ENCODE assay signal across 16 cellular contexts in genomic region chr12:52014567-52015392, GRCh38. TPM values are rescaled to one million over a fixed set of nuclear protein-coding genes. Genes with fewer than 3 reads are reported as not detected.
DNase-seq lines count a peak whose midpoint lies in the region; ATAC-seq and TF ChIP-seq lines count a peak whose summit lies in the region.
"Had no signal": no experiment of that assay in that cellular context is flagged by ENCODE, and none has a peak within 500 bp of the region (broad histone marks: within the 10 kb centered on the region; RNA-seq: fewer than 3 reads in every experiment).

No MANE protein-coding gene starts in this region.

- H3K4me3 Mint-ChIP-seq in IgD-negative memory B cell, result peak overlapping the region in 1 of 4 donors; percentile 69
- H3K4me3 Mint-ChIP-seq in stimulated activated memory B cell treated with anti-CD40 and anti-IgM and Interleukin-4, amounts not matched to agents 10 μg/mL and 1 μg/mL and 100 μg/mL, for 72 hours, result no peak overlapping the region
- H3K4me3 Mint-ChIP-seq: activated naive CD8-positive, alpha-beta T cell treated with anti-CD3 and anti-CD28 coated beads, Interleukin-2, amount 10 ng/mL, durations not matched to agents 7 days and 5 days; activated T-cell treated with anti-CD3 and anti-CD28 coated beads, Interleukin-2, amount 50 U/mL, for 72 hours had no signal

- H3K4me3 ChIP-seq in dorsolateral prefrontal cortex, result peak overlapping the region in 5 of 59 donors; percentile 9 to 31 (median 12)
- H3K4me3 ChIP-seq: PC-9, SJCRH30 had no signal

- no peak for DNase-seq in dorsolateral prefrontal cortex
- peak; percentile 50 for DNase-seq in iris pigment epithelial cell (ENCODE audit: low read depth)
- DNase-seq in midbrain (lab: John Stamatoyannopoulos, UW), result no peak
- no peak for DNase-seq in SW480 (ENCODE audit: low spot score)
- DNase-seq: activated CD8-positive, alpha-beta memory T cell treated with anti-CD3 and anti-CD28 coated beads for 24 hours; activated naive CD8-positive, alpha-beta T cell treated with anti-CD3 and anti-CD28 coated beads, Interleukin-2, amount 10 ng/mL, durations not matched to agents 7 days and 5 days; activated T-cell treated with anti-CD3 and anti-CD28 coated beads, Interleukin-2, amount 50 U/mL, for 72 hours; AML-193; effector CD4-positive, alpha-beta T cell; NCI-H82; PC-9; SJCRH30 had no signal

- peak overlapping the region; percentile 39 to 88 (median 83) for H3K27ac Mint-ChIP-seq in IgD-negative memory B cell
- H3K27ac Mint-ChIP-seq in stimulated activated memory B cell treated with anti-CD40 and anti-IgM and Interleukin-4, amounts not matched to agents 10 μg/mL and 1 μg/mL and 100 μg/mL, for 72 hours, result no peak overlapping the region
- H3K27ac Mint-ChIP-seq: activated naive CD8-positive, alpha-beta T cell treated with anti-CD3 and anti-CD28 coated beads, Interleukin-2, amount 10 ng/mL, durations not matched to agents 7 days and 5 days; activated T-cell treated with anti-CD3 and anti-CD28 coated beads, Interleukin-2, amount 50 U/mL, for 72 hours had no signal

- H3K9me3 Mint-ChIP-seq in IgD-negative memory B cell, result no peaks in the 10 kb centered on the region
- no peaks in the 10 kb centered on the region for H3K9me3 Mint-ChIP-seq in stimulated activated memory B cell treated with anti-CD40 and anti-IgM and Interleukin-4, amounts not matched to agents 10 μg/mL and 1 μg/mL and 100 μg/mL, for 72 hours
- H3K9me3 Mint-ChIP-seq: activated naive CD8-positive, alpha-beta T cell treated with anti-CD3 and anti-CD28 coated beads, Interleukin-2, amount 10 ng/mL, durations not matched to agents 7 days and 5 days; activated T-cell treated with anti-CD3 and anti-CD28 coated beads, Interleukin-2, amount 50 U/mL, for 72 hours had no signal

- intact Hi-C loops in dorsolateral prefrontal cortex (cut with DNase I), result no loop called here

- H3K27ac ChIP-seq in dorsolateral prefrontal cortex, result peak overlapping the region in 52 of 59 donors; percentile 24 to 87 (median 68)
- H3K27ac ChIP-seq: PC-9, SJCRH30 had no signal

- H3K27me3 ChIP-seq in dorsolateral prefrontal cortex, result no peaks in the 10 kb centered on the region
- H3K27me3 ChIP-seq: SJCRH30 had no signal

- TF ChIP-seq CTCF in dorsolateral prefrontal cortex (IDR thresholded peaks at IDR 0.05 in 54 of 56, conservative IDR thresholded peaks at IDR 0.05 in 2 of 56; ENCODE audit: low read depth in 1 of 56, partially characterized antibody in 56 of 56), result no peak

- ATAC-seq in stimulated activated memory B cell treated with anti-CD40 and anti-IgM and Interleukin-4, amounts not matched to agents 10 μg/mL and 1 μg/mL and 100 μg/mL, for 72 hours, result peak; percentile 67
- ATAC-seq in HG02885 (IDR thresholded peaks at IDR 0.05; ENCODE audit: poor library complexity, unreplicated experiment), result no peak
- ATAC-seq: activated T-cell treated with anti-CD3 and anti-CD28 coated beads, Interleukin-2, amount 50 U/mL, for 72 hours; HCT116 had no signal

- H3K27me3 Mint-ChIP-seq in IgD-negative memory B cell, result no peaks in the 10 kb centered on the region
- H3K27me3 Mint-ChIP-seq in stimulated activated memory B cell treated with anti-CD40 and anti-IgM and Interleukin-4, amounts not matched to agents 10 μg/mL and 1 μg/mL and 100 μg/mL, for 72 hours, result no peaks in the 10 kb centered on the region
- H3K27me3 Mint-ChIP-seq: activated naive CD8-positive, alpha-beta T cell treated with anti-CD3 and anti-CD28 coated beads, Interleukin-2, amount 10 ng/mL, durations not matched to agents 7 days and 5 days had no signal

- peaks cover 5% of the 10 kb centered on the region for H3K36me3 Mint-ChIP-seq in IgD-negative memory B cell
- H3K36me3 Mint-ChIP-seq in stimulated activated memory B cell treated with anti-CD40 and anti-IgM and Interleukin-4, amounts not matched to agents 10 μg/mL and 1 μg/mL and 100 μg/mL, for 72 hours, result peaks cover 37% of the 10 kb centered on the region

- H3K4me1 Mint-ChIP-seq in IgD-negative memory B cell, result peaks cover 4 to 21% (median 10%) of the 10 kb centered on the region in 3 donors
- peaks cover 15% of the 10 kb centered on the region for H3K4me1 Mint-ChIP-seq in stimulated activated memory B cell treated with anti-CD40 and anti-IgM and Interleukin-4, amounts not matched to agents 10 μg/mL and 1 μg/mL and 100 μg/mL, for 72 hours

RNA-seq across cellular contexts. Expression of gene TAMALIN, which starts 8.0 kb away (rescaled TPM):
- 6.4 TPM for polyA plus RNA-seq in IgD-negative memory B cell
- total RNA-seq in dorsolateral prefrontal cortex, result 100 to 1,000 TPM in 3 of 120 experiments, 10 to 100 TPM in 117; 27.0 to 168 (median 54.0) TPM
- total RNA-seq: PC-9 had no signal

RNA-seq across cellular contexts. Expression of gene NR4A1, which starts 36.5 kb away (rescaled TPM):
- 9.3 TPM for polyA plus RNA-seq in IgD-negative memory B cell
- total RNA-seq in dorsolateral prefrontal cortex, result 100 to 1,000 TPM in 5 of 120 experiments, 10 to 100 TPM in 115; 13.1 to 194 (median 28.9) TPM

RNA-seq across cellular contexts. Expression of gene ATG101, which starts 55.0 kb away (rescaled TPM):
- polyA plus RNA-seq in IgD-negative memory B cell, result 25.4 TPM
- 10 to 100 TPM; 19.6 to 42.5 (median 31.5) TPM for total RNA-seq in dorsolateral prefrontal cortex
